Comparison of ENCODE assay signal across 23 cellular contexts in genomic region chr2:99840831-99841230, GRCh38.
"Had no signal": no experiment of that assay in that cellular context is flagged by ENCODE, and none has a peak within 500 bp of the region (broad histone marks: within the 10 kb centered on the region; RNA-seq: fewer than 3 reads in every experiment).

No MANE protein-coding gene starts in this region.

- H3K27me3 Mint-ChIP-seq: activated CD4-positive, alpha-beta memory T cell treated with anti-CD3 and anti-CD28 coated beads, Interleukin-2, amount 10 ng/mL, durations not matched to agents 7 days and 5 days; activated CD4-positive, alpha-beta T cell treated with anti-CD3 and anti-CD28 coated beads for 36 hours; activated naive CD8-positive, alpha-beta T cell had no signal

- H3K4me3 ChIP-seq: breast epithelium, SK-N-MC had no signal

- H3K4me3 Mint-ChIP-seq: activated CD4-positive, alpha-beta memory T cell treated with anti-CD3 and anti-CD28 coated beads, Interleukin-2, amount 10 ng/mL, durations not matched to agents 7 days and 5 days; activated CD4-positive, alpha-beta T cell treated with anti-CD3 and anti-CD28 coated beads for 36 hours; activated naive CD4-positive, alpha-beta T cell treated with anti-CD3 and anti-CD28 coated beads for 36 hours; activated naive CD8-positive, alpha-beta T cell; activated T-helper 17 cell treated with anti-CD3 and anti-CD28 coated beads, Interleukin-2, amount 50 U/mL, for 72 hours had no signal

- DNase-seq: activated CD4-positive, alpha-beta memory T cell treated with anti-CD3 and anti-CD28 coated beads, Interleukin-2, amount 10 ng/mL, durations not matched to agents 7 days and 5 days; activated CD4-positive, alpha-beta T cell treated with anti-CD3 and anti-CD28 coated beads for 36 hours; activated CD4-positive, alpha-beta T cell treated with anti-CD3 and anti-CD28 coated beads, Interleukin-2, amount 50 U/mL, for 1 hour; activated gamma-delta T cell; activated naive CD4-positive, alpha-beta T cell treated with anti-CD3 and anti-CD28 coated beads for 36 hours; activated T-cell treated with anti-CD3 and anti-CD28 coated beads for 4 hours; activated T-cell treated with anti-CD3 and anti-CD28 coated beads, Interleukin-2, amount 50 U/mL, for 48 hours; caudate nucleus; Karpas-422; NCI-H2029; NCI-H510A treated with DMSO at 0.1 percent for 48 hours; NCI-H69; NK-92 treated with Interleukin-12 subunit alpha and Interleukin-12 subunit beta, amount 100 ng/mL, for 24 hours; OCI-M1; RPMI8226; T-helper 1 cell had no signal

- H3K36me3 Mint-ChIP-seq: activated naive CD8-positive, alpha-beta T cell had no signal

- ATAC-seq: activated CD4-positive, alpha-beta T cell treated with anti-CD3 and anti-CD28 coated beads for 36 hours; activated T-helper 17 cell treated with anti-CD3 and anti-CD28 coated beads, Interleukin-2, amount 50 U/mL, for 72 hours; Panc1; Right ventricle myocardium inferior had no signal

- H3K27ac Mint-ChIP-seq: activated CD4-positive, alpha-beta memory T cell treated with anti-CD3 and anti-CD28 coated beads, Interleukin-2, amount 10 ng/mL, durations not matched to agents 7 days and 5 days; activated CD4-positive, alpha-beta T cell treated with anti-CD3 and anti-CD28 coated beads for 36 hours; activated naive CD4-positive, alpha-beta T cell treated with anti-CD3 and anti-CD28 coated beads for 36 hours; activated naive CD8-positive, alpha-beta T cell; activated T-helper 17 cell treated with anti-CD3 and anti-CD28 coated beads, Interleukin-2, amount 50 U/mL, for 72 hours had no signal

- H3K9me3 ChIP-seq: breast epithelium had no signal

- H3K27me3 ChIP-seq: breast epithelium had no signal

- H3K4me1 ChIP-seq: breast epithelium had no signal

- H3K27ac ChIP-seq: breast epithelium, SK-N-MC, VCaP had no signal

- H3K4me1 Mint-ChIP-seq: activated CD4-positive, alpha-beta memory T cell treated with anti-CD3 and anti-CD28 coated beads, Interleukin-2, amount 10 ng/mL, durations not matched to agents 7 days and 5 days; activated T-helper 17 cell treated with anti-CD3 and anti-CD28 coated beads, Interleukin-2, amount 50 U/mL, for 72 hours had no signal

- H3K9me3 Mint-ChIP-seq: activated CD4-positive, alpha-beta memory T cell treated with anti-CD3 and anti-CD28 coated beads, Interleukin-2, amount 10 ng/mL, durations not matched to agents 7 days and 5 days; activated naive CD4-positive, alpha-beta T cell treated with anti-CD3 and anti-CD28 coated beads for 36 hours; activated T-helper 17 cell treated with anti-CD3 and anti-CD28 coated beads, Interleukin-2, amount 50 U/mL, for 72 hours had no signal

- H3K36me3 ChIP-seq: breast epithelium had no signal
